In the genomic region with DNA sequence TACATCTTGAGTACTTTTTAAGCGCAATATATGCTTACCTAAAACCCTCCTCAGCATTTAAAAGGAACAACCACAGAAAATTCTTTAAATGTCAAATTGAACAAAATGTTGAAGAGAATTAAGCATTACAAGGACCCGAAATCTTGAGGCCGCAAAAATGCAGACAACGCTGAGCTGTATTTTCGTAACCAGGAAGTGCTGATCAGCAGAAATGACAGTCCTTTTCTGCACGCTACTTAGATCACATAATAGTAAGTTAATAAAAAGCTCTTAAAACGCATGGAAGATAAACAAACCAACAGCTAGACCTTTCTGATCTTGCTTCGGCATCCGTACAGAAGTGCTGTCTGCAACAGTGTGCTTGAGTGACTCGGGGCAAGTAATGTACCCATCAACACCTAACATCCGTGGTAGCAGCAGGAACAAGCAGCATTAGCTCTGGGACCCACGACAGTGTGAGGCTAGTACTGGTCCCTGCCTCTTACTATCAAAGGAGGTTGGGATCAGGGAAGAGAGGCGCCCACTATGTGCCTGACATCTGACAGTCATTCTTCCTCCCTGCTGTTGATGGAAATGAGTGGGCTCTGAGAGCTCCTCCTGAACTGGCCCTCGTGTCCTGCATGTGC, we compare ENCODE assay signal across 2 cellular contexts.
TF ChIP-seq lines count a peak whose summit lies in the region.

No MANE protein-coding gene starts in this region.

TF ChIP-seq in A549, 52 proteins besides CTCF, POLR2A, EP300 and RAD21:
- TF ChIP-seq MAFK (IDR thresholded peaks at IDR 0.05; ENCODE audit: partially characterized antibody) (peak; percentile 47), HDAC2 (IDR thresholded peaks at IDR 0.05) (no peak), CHD4 (IDR thresholded peaks at IDR 0.05; ENCODE audit: borderline replicate concordance) (no peak)

TF ChIP-seq in HCT116, 20 proteins besides CTCF, POLR2A, EP300 and RAD21:
- TF ChIP-seq EGR1 (IDR thresholded peaks at IDR 0.05; ENCODE audit: low read depth), result no peak
- TF ChIP-seq SP1 (IDR thresholded peaks at IDR 0.05; ENCODE audit: low read depth), result no peak
- TF ChIP-seq TCF7L2 (IDR thresholded peaks at IDR 0.05; ENCODE audit: borderline replicate concordance, extremely low read depth, insufficient read depth, insufficient read length), result no peak
- TF ChIP-seq, protein P1, sequence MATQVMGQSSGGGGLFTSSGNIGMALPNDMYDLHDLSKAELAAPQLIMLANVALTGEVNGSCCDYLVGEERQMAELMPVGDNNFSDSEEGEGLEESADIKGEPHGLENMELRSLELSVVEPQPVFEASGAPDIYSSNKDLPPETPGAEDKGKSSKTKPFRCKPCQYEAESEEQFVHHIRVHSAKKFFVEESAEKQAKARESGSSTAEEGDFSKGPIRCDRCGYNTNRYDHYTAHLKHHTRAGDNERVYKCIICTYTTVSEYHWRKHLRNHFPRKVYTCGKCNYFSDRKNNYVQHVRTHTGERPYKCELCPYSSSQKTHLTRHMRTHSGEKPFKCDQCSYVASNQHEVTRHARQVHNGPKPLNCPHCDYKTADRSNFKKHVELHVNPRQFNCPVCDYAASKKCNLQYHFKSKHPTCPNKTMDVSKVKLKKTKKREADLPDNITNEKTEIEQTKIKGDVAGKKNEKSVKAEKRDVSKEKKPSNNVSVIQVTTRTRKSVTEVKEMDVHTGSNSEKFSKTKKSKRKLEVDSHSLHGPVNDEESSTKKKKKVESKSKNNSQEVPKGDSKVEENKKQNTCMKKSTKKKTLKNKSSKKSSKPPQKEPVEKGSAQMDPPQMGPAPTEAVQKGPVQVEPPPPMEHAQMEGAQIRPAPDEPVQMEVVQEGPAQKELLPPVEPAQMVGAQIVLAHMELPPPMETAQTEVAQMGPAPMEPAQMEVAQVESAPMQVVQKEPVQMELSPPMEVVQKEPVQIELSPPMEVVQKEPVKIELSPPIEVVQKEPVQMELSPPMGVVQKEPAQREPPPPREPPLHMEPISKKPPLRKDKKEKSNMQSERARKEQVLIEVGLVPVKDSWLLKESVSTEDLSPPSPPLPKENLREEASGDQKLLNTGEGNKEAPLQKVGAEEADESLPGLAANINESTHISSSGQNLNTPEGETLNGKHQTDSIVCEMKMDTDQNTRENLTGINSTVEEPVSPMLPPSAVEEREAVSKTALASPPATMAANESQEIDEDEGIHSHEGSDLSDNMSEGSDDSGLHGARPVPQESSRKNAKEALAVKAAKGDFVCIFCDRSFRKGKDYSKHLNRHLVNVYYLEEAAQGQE (IDR thresholded peaks at IDR 0.05; ENCODE audit: low read depth), result no peak
- TF ChIP-seq EZH2phosphoT487 (IDR thresholded peaks at IDR 0.05; ENCODE audit: borderline replicate concordance), result no peak
- TF ChIP-seq POLR2AphosphoS5 (IDR thresholded peaks at IDR 0.05; ENCODE audit: low read depth, low read length), result no peak
- TF ChIP-seq EZH2 (IDR thresholded peaks at IDR 0.05), result no peak
- TF ChIP-seq SRF (IDR thresholded peaks at IDR 0.05; ENCODE audit: low read depth), result no peak
- TF ChIP-seq FOSL1 (IDR thresholded peaks at IDR 0.05; ENCODE audit: low read depth), result no peak
- TF ChIP-seq, protein P2, sequence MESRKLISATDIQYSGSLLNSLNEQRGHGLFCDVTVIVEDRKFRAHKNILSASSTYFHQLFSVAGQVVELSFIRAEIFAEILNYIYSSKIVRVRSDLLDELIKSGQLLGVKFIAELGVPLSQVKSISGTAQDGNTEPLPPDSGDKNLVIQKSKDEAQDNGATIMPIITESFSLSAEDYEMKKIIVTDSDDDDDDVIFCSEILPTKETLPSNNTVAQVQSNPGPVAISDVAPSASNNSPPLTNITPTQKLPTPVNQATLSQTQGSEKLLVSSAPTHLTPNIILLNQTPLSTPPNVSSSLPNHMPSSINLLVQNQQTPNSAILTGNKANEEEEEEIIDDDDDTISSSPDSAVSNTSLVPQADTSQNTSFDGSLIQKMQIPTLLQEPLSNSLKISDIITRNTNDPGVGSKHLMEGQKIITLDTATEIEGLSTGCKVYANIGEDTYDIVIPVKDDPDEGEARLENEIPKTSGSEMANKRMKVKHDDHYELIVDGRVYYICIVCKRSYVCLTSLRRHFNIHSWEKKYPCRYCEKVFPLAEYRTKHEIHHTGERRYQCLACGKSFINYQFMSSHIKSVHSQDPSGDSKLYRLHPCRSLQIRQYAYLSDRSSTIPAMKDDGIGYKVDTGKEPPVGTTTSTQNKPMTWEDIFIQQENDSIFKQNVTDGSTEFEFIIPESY (IDR thresholded peaks at IDR 0.05; ENCODE audit: extremely low read depth, insufficient replicate concordance, low read length), result no peak
- TF ChIP-seq ZFX (IDR thresholded peaks at IDR 0.05), result no peak
- TF ChIP-seq, protein P3, sequence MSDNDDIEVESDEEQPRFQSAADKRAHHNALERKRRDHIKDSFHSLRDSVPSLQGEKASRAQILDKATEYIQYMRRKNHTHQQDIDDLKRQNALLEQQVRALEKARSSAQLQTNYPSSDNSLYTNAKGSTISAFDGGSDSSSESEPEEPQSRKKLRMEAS (IDR thresholded peaks at IDR 0.05), result no peak
- no peak for TF ChIP-seq CBX3 (IDR thresholded peaks at IDR 0.05; ENCODE audit: low read depth)
- no peak for TF ChIP-seq ELF1 (IDR thresholded peaks at IDR 0.05; ENCODE audit: borderline replicate concordance, low read depth)
- TF ChIP-seq SIN3A (IDR thresholded peaks at IDR 0.05; ENCODE audit: low read depth), result no peak
- no peak for TF ChIP-seq JUND (IDR thresholded peaks at IDR 0.05)
